25 cellular contexts compared by ENCODE assay signal in the genomic region with DNA sequence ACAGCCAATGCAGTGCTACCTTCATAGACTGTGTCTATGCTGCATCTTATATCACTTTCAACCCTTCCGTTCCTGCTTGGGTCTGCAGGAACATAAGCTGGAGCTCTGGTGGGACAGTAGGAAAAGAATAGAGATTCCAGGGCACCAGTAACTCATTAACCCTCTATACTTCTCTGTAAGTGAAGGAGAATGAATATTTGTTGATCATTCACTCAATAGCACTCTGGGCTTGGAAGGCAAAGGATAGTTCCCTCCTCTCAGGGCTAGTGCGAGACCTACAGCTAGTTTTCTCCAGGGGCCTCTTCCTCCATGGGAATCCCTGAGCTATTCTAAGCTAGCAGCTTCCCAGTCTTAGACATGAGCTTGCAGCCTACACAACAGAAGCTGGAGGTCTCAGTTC.
"Had no signal": no experiment of that assay in that cellular context is flagged by ENCODE, and none has a peak within 500 bp of the region (broad histone marks: within the 10 kb centered on the region; RNA-seq: fewer than 3 reads in every experiment).

No MANE protein-coding gene starts in this region.

- DNase-seq: cerebellar nuclear complex; effector memory CD8-positive, alpha-beta T cell; esophagus squamous epithelium; foreskin fibroblast; hippocampal formation; kidney glomerular epithelial cell; left lung; lower lobe of right lung; naive B cell; posterior cingulate gyrus; small intestine; stimulated activated CD4-positive, alpha-beta T cell treated with anti-CD3 and anti-CD28 coated beads, Interleukin-4, amount 100 ng/mL, for 1 hour; stimulated activated CD8-positive, alpha-beta memory T cell treated with anti-CD3 and anti-CD28 coated beads, Interleukin-4, amount 100 ng/mL, for 48 hours; stimulated activated naive CD8-positive, alpha-beta T cell treated with anti-CD3 and anti-CD28 coated beads, Interleukin-15, Interleukin-2, amounts not matched to agents 100 U/mL and 50 U/mL, for 24 hours; tibial artery; upper lobe of left lung; uterus had no signal

- H3K27ac ChIP-seq: epithelial cell of prostate, esophagus squamous epithelium, gastroesophageal sphincter, left lung, lower lobe of right lung, right atrium auricular region, tibial artery, upper lobe of left lung, uterus had no signal

- H3K27me3 ChIP-seq: esophagus squamous epithelium, gastroesophageal sphincter, left lung, right atrium auricular region, tibial artery, upper lobe of left lung, uterus had no signal

- H3K9me3 ChIP-seq: esophagus squamous epithelium, gastroesophageal sphincter, lower lobe of right lung, right atrium auricular region, tibial artery, upper lobe of left lung, uterus had no signal

- H3K4me3 Mint-ChIP-seq: dendritic cell treated with granulocyte-macrophage colony-stimulating factor and Interleukin-4, amounts not matched to agents 40 ng/mL and 50 ng/mL, for 4 days; effector memory CD8-positive, alpha-beta T cell; memory B cell; naive B cell; stimulated activated effector memory CD8-positive, alpha-beta T cell treated with anti-CD3 and anti-CD28 coated beads, Interleukin-12 subunit alpha, Interleukin-12 subunit beta, amount 100 ng/mL, for 72 hours had no signal

- ATAC-seq: effector memory CD8-positive, alpha-beta T cell; left lung; lower lobe of right lung; stimulated activated effector memory CD8-positive, alpha-beta T cell treated with anti-CD3 and anti-CD28 coated beads, Interleukin-12 subunit alpha, Interleukin-12 subunit beta, amount 100 ng/mL, for 72 hours; stimulated activated naive CD8-positive, alpha-beta T cell treated with anti-CD3 and anti-CD28 coated beads, Interleukin-15, Interleukin-2, amounts not matched to agents 100 U/mL and 50 U/mL, for 24 hours had no signal

- H3K36me3 ChIP-seq: esophagus squamous epithelium, gastroesophageal sphincter, left lung, lower lobe of right lung, right atrium auricular region, tibial artery, upper lobe of left lung, uterus had no signal

- H3K4me1 Mint-ChIP-seq: memory B cell; naive B cell; stimulated activated effector memory CD8-positive, alpha-beta T cell treated with anti-CD3 and anti-CD28 coated beads, Interleukin-12 subunit alpha, Interleukin-12 subunit beta, amount 100 ng/mL, for 72 hours had no signal

- H3K27me3 Mint-ChIP-seq: dendritic cell treated with granulocyte-macrophage colony-stimulating factor and Interleukin-4, amounts not matched to agents 40 ng/mL and 50 ng/mL, for 4 days; effector memory CD8-positive, alpha-beta T cell had no signal

- FAIRE-seq: colon, islet of Langerhans, small intestine had no signal

- H3K36me3 Mint-ChIP-seq: memory B cell; naive B cell; stimulated activated effector memory CD8-positive, alpha-beta T cell treated with anti-CD3 and anti-CD28 coated beads, Interleukin-12 subunit alpha, Interleukin-12 subunit beta, amount 100 ng/mL, for 72 hours had no signal

- H3K4me3 ChIP-seq: esophagus squamous epithelium, gastroesophageal sphincter, left lung, lower lobe of right lung, right atrium auricular region, tibial artery, upper lobe of left lung, uterus had no signal

- H3K27ac Mint-ChIP-seq: dendritic cell treated with granulocyte-macrophage colony-stimulating factor and Interleukin-4, amounts not matched to agents 40 ng/mL and 50 ng/mL, for 4 days; effector memory CD8-positive, alpha-beta T cell; memory B cell; naive B cell; stimulated activated effector memory CD8-positive, alpha-beta T cell treated with anti-CD3 and anti-CD28 coated beads, Interleukin-12 subunit alpha, Interleukin-12 subunit beta, amount 100 ng/mL, for 72 hours had no signal

- H3K4me1 ChIP-seq: left lung, uterus had no signal
